Comparison of ENCODE assay signal across 14 cellular contexts in the genomic region with DNA sequence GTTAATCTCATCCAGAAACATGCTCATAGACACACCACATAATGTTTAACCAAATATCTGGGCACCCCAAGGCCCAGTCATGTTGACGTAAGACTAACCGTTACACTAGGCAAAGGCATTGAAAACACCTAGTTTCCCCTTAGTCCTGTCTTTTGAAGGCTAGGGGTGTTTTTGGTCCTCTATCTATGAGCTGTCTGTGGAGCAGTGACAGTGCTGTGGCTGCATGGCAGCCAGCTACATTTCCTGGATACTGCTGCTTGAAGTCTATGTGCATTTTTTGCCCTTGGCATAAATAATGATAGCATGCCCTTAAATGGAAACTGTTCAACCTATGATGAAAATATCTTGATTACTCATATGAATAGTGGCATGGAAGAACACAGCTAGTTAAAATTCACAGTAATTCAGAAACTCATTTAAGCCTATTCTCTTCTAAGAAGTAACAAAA. TPM values are rescaled to one million over a fixed set of nuclear protein-coding genes. Genes with fewer than 3 reads are reported as not detected.
DNase-seq lines count a peak whose midpoint lies in the region; ATAC-seq and TF ChIP-seq lines count a peak whose summit lies in the region.
"Had no signal": no experiment of that assay in that cellular context is flagged by ENCODE, and none has a peak within 500 bp of the region (broad histone marks: within the 10 kb centered on the region; RNA-seq: fewer than 3 reads in every experiment).

No MANE protein-coding gene starts in this region.

- CTCF ChIA-PET in activated B cell treated with CpG ODN at 0.5 μM for 24 hours (lab: Charles Lee): no interaction called here

- H3K27me3 Mint-ChIP-seq in activated B cell treated with CpG ODN at 0.5 μM for 24 hours (no peaks in the 10 kb centered on the region), memory B cell (no peaks in the 10 kb centered on the region)

- intact Hi-C loops in activated B cell treated with CpG ODN at 0.5 μM for 24 hours (cut with micrococcal nuclease): no loop called here

- ATAC-seq in GM18511 (IDR thresholded peaks at IDR 0.05; ENCODE audit: unreplicated experiment) (peak; percentile 39), activated B cell treated with CpG ODN at 0.5 μM for 24 hours (ENCODE audit: low read depth) (peak; percentile 6), memory B cell (ENCODE audit: low read depth) (no peak), GM21381 (IDR thresholded peaks at IDR 0.05; ENCODE audit: unreplicated experiment) (no peak), HG02938 (IDR thresholded peaks at IDR 0.05; ENCODE audit: unreplicated experiment) (no peak)
- ATAC-seq: left lung had no signal

- H3K9me3 Mint-ChIP-seq in activated B cell treated with CpG ODN at 0.5 μM for 24 hours (no peaks in the 10 kb centered on the region), memory B cell (no peaks in the 10 kb centered on the region)

- POLR2A ChIA-PET in activated B cell treated with CpG ODN at 0.5 μM for 24 hours (lab: Charles Lee): interaction anchor here (2.2 to 3.0 kb wide), 2 partner anchors 19 to 23 kb away, joined by 6 to 25 read pairs; a partner anchor contains a TSS

- TF ChIP-seq CTCF in activated B cell treated with CpG ODN at 0.5 μM for 24 hours (IDR thresholded peaks at IDR 0.05): no peak

- H3K4me3 Mint-ChIP-seq in activated B cell treated with CpG ODN at 0.5 μM for 24 hours (peak overlapping the region; percentile 9), memory B cell (no peak overlapping the region)

- H3K36me3 Mint-ChIP-seq in activated B cell treated with CpG ODN at 0.5 μM for 24 hours (ENCODE audit: low read depth): peaks cover 2% of the 10 kb centered on the region
- peaks cover 6% of the 10 kb centered on the region for H3K36me3 Mint-ChIP-seq in memory B cell

- peak overlapping the region; percentile 61 for H3K27ac Mint-ChIP-seq in activated B cell treated with CpG ODN at 0.5 μM for 24 hours
- peak overlapping the region; percentile 78 for H3K27ac Mint-ChIP-seq in memory B cell

- H3K4me1 Mint-ChIP-seq in activated B cell treated with CpG ODN at 0.5 μM for 24 hours: peaks cover 53% of the 10 kb centered on the region
- peaks cover 33% of the 10 kb centered on the region for H3K4me1 Mint-ChIP-seq in memory B cell

- DNase-seq in activated naive CD4-positive, alpha-beta T cell treated with Interleukin-2 at 50 U/mL for 16 hours: peak; percentile 42
- DNase-seq in activated naive CD4-positive, alpha-beta T cell (lab: John Stamatoyannopoulos, UW): no peak
- DNase-seq in activated B cell treated with CpG ODN at 0.5 μM for 24 hours: no peak
- DNase-seq in memory B cell (ENCODE audit: low spot score in 2 of 2): no peak
- DNase-seq in COLO829 (ENCODE audit: low spot score): no peak
- DNase-seq: aorta, left lung, NCI-H510A, OCI-M1, ovary, sigmoid colon had no signal

RNA-seq across cellular contexts. Expression of a gene that starts 18.6 kb away (rescaled TPM):
- total RNA-seq in activated B cell treated with CpG ODN at 0.5 μM for 24 hours: 28.2 and 32.7 TPM in 2 replicates

RNA-seq across cellular contexts. Expression of a gene that starts 19.2 kb away (rescaled TPM):
- total RNA-seq in activated B cell treated with CpG ODN at 0.5 μM for 24 hours: 51.2 and 52.2 TPM in 2 replicates

Comparison
In these comparisons a context has a peak if more than half of its experiments do, and no peak if none do; other contexts are left out.
1. ATAC-seq: peak in GM18511 (single experiment) and activated B cell treated with CpG ODN at 0.5 μM for 24 hours (single experiment); none in memory B cell (single experiment), GM21381 (single experiment) and HG02938 (single experiment).